In the genomic region with DNA sequence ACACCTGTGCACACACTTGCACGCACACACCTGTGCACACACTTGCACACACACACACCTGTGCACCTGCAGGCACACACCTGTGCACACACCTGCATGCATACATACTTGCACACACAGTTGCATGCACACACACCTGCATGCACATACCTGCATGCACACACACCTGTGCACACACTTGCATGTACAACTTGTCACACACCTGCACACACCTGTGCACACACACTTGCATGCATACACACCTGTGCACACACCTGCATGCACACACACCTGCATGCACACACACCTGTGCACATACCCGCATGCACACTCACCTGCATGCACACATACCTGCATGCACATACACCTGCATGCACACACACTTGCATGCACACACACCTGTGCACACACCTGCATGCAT, we compare ENCODE assay signal across 33 cellular contexts.
"Had no signal": no experiment of that assay in that cellular context is flagged by ENCODE, and none has a peak within 500 bp of the region (broad histone marks: within the 10 kb centered on the region; RNA-seq: fewer than 3 reads in every experiment).

No MANE protein-coding gene starts in this region.

- H3K4me1 Mint-ChIP-seq: activated CD4-positive, alpha-beta T cell treated with anti-CD3 and anti-CD28 coated beads for 36 hours; activated CD8-positive, alpha-beta memory T cell treated with anti-CD3 and anti-CD28 coated beads, Interleukin-2, amount 10 ng/mL, durations not matched to agents 7 days and 5 days had no signal

- H3K27ac Mint-ChIP-seq: activated CD4-positive, alpha-beta memory T cell treated with anti-CD3 and anti-CD28 coated beads for 36 hours; activated CD4-positive, alpha-beta T cell treated with anti-CD3 and anti-CD28 coated beads for 36 hours; activated CD4-positive, alpha-beta T cell treated with anti-CD3 and anti-CD28 coated beads, Interleukin-2, amount 10 ng/mL, durations not matched to agents 24 days and 14 days; activated CD8-positive, alpha-beta memory T cell treated with anti-CD3 and anti-CD28 coated beads, Interleukin-2, amount 10 ng/mL, durations not matched to agents 7 days and 5 days; activated CD8-positive, alpha-beta T cell treated with anti-CD3 and anti-CD28 coated beads, Interleukin-2, amount 10 ng/mL, durations not matched to agents 7 days and 5 days; activated naive CD8-positive, alpha-beta T cell; activated T-helper 17 cell treated with anti-CD3 and anti-CD28 coated beads, Interleukin-2, amount 50 U/mL, for 72 hours; effector memory CD8-positive, alpha-beta T cell had no signal

- H3K4me3 Mint-ChIP-seq: activated CD4-positive, alpha-beta memory T cell treated with anti-CD3 and anti-CD28 coated beads for 36 hours; activated CD4-positive, alpha-beta T cell treated with anti-CD3 and anti-CD28 coated beads for 36 hours; activated CD4-positive, alpha-beta T cell treated with anti-CD3 and anti-CD28 coated beads, Interleukin-2, amount 10 ng/mL, durations not matched to agents 24 days and 14 days; activated CD8-positive, alpha-beta memory T cell treated with anti-CD3 and anti-CD28 coated beads, Interleukin-2, amount 10 ng/mL, durations not matched to agents 7 days and 5 days; activated CD8-positive, alpha-beta T cell treated with anti-CD3 and anti-CD28 coated beads, Interleukin-2, amount 10 ng/mL, durations not matched to agents 7 days and 5 days; activated naive CD8-positive, alpha-beta T cell; activated T-helper 17 cell treated with anti-CD3 and anti-CD28 coated beads, Interleukin-2, amount 50 U/mL, for 72 hours; central memory CD8-positive, alpha-beta T cell; effector memory CD8-positive, alpha-beta T cell had no signal

- H3K4me3 ChIP-seq: esophagus squamous epithelium, gastroesophageal sphincter had no signal

- ATAC-seq: activated CD4-positive, alpha-beta T cell treated with anti-CD3 and anti-CD28 coated beads for 36 hours; activated CD8-positive, alpha-beta memory T cell treated with anti-CD3 and anti-CD28 coated beads, Interleukin-2, amount 10 ng/mL, durations not matched to agents 7 days and 5 days; activated CD8-positive, alpha-beta T cell treated with anti-CD3 and anti-CD28 coated beads, Interleukin-2, amount 10 ng/mL, durations not matched to agents 7 days and 5 days; activated T-helper 17 cell treated with anti-CD3 and anti-CD28 coated beads, Interleukin-2, amount 50 U/mL, for 72 hours; effector memory CD8-positive, alpha-beta T cell; gastroesophageal sphincter had no signal

- DNase-seq: activated CD4-positive, alpha-beta memory T cell treated with anti-CD3 and anti-CD28 coated beads for 36 hours; activated CD4-positive, alpha-beta T cell treated with anti-CD3 and anti-CD28 coated beads for 36 hours; activated CD4-positive, alpha-beta T cell treated with anti-CD3 and anti-CD28 coated beads, Interleukin-2, amount 10 ng/mL, durations not matched to agents 24 days and 14 days; activated CD4-positive, CD25-positive, alpha-beta regulatory T cell; activated CD4-positive, CD25-positive, alpha-beta regulatory T cell treated with anti-CD3 and anti-CD28 coated beads, Interleukin-2, amount 50 U/mL, for 72 hours; activated CD8-positive, alpha-beta memory T cell treated with anti-CD3 and anti-CD28 coated beads, Interleukin-2, amount 10 ng/mL, durations not matched to agents 7 days and 5 days; activated CD8-positive, alpha-beta memory T cell treated with anti-CD3 and anti-CD28 coated beads, Interleukin-2, amount 50 U/mL, for 4 hours; activated CD8-positive, alpha-beta T cell treated with anti-CD3 and anti-CD28 coated beads, Interleukin-2, amount 10 ng/mL, durations not matched to agents 7 days and 5 days; activated effector memory CD4-positive, alpha-beta T cell treated with Interleukin-2 at 50 U/mL for 16 hours; activated gamma-delta T cell treated with Interleukin-2 at 50 U/mL for 16 hours; activated naive CD4-positive, alpha-beta T cell treated with anti-CD3 and anti-CD28 coated beads, Interleukin-2, amount 50 U/mL, for 16 hours; activated naive CD4-positive, alpha-beta T cell treated with Interleukin-2 at 50 U/mL for 16 hours; activated T-cell treated with anti-CD3 and anti-CD28 coated beads, Interleukin-2, amount 50 U/mL, for 1 hour; amniotic stem cell; anterior cingulate cortex; brain microvascular endothelial cell; cortex of kidney; dermis blood vessel endothelial cell; effector CD4-positive, alpha-beta T cell; effector memory CD8-positive, alpha-beta T cell; esophagus squamous epithelium; foreskin melanocyte; T-helper 2 cell had no signal

- H3K27me3 Mint-ChIP-seq: activated CD4-positive, alpha-beta memory T cell treated with anti-CD3 and anti-CD28 coated beads for 36 hours; activated CD4-positive, alpha-beta T cell treated with anti-CD3 and anti-CD28 coated beads for 36 hours; activated CD4-positive, alpha-beta T cell treated with anti-CD3 and anti-CD28 coated beads, Interleukin-2, amount 10 ng/mL, durations not matched to agents 24 days and 14 days; activated CD8-positive, alpha-beta memory T cell treated with anti-CD3 and anti-CD28 coated beads, Interleukin-2, amount 10 ng/mL, durations not matched to agents 7 days and 5 days; activated naive CD8-positive, alpha-beta T cell; activated T-helper 17 cell treated with anti-CD3 and anti-CD28 coated beads, Interleukin-2, amount 50 U/mL, for 72 hours; central memory CD8-positive, alpha-beta T cell; effector memory CD8-positive, alpha-beta T cell had no signal

- H3K27me3 ChIP-seq: brain microvascular endothelial cell, esophagus squamous epithelium, gastroesophageal sphincter had no signal

- H3K36me3 ChIP-seq: brain microvascular endothelial cell had no signal

- H3K9me3 ChIP-seq: esophagus squamous epithelium had no signal

- H3K27ac ChIP-seq: brain microvascular endothelial cell, epithelial cell of prostate, esophagus squamous epithelium, gastroesophageal sphincter had no signal

- FAIRE-seq: astrocyte, bronchial epithelial cell, colon, endometrium, endothelial cell of umbilical vein had no signal
